In the genomic region with DNA sequence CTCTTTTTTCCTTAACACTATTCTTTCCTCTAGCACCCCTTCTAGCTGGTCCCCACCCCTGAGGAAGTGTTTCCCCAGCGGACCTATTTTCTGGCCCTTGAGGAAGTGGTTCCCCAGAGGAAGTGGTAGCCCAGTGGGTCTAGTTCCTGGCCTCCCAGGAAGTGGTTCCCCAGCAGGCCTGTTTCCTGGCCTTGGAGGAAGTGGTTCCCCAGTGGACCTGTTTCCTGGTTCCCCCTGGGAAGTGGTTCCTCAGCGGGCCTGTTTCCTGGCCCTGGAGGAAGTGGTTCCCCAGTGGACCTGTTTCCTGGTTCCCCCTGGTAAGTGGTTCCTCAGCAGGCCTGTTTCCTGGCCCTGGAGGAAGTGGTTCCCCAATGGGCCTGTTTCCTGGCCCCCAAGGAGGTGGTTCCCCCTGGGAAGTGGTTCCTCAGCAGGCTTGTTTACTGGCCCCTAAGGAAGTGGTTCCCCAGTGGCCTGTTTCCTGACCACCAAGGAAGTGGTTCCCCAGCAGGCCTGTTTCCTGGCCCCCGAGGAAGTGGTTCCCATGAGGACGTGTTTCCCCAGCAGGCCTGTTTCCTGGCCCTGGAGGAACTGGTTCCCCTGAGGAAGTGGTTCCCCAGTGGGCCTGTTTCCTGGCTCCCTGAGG, we compare ENCODE assay signal across 23 cellular contexts. TPM values are rescaled to one million over a fixed set of nuclear protein-coding genes. Genes with fewer than 3 reads are reported as not detected.
A peak's percentile ranks its signal among the peaks of the same experiment; 100 is the strongest.
DNase-seq lines count a peak whose midpoint lies in the region; ATAC-seq and TF ChIP-seq lines count a peak whose summit lies in the region.
"Had no signal": no experiment of that assay in that cellular context is flagged by ENCODE, and none has a peak within 500 bp of the region (broad histone marks: within the 10 kb centered on the region; RNA-seq: fewer than 3 reads in every experiment).

No MANE protein-coding gene starts in this region.

- intact Hi-C loops in activated CD4-positive, alpha-beta T cell treated with anti-CD3 and anti-CD28 coated beads for 36 hours (cut with DNase I, micrococcal nuclease), result no loop called here

- no peak for TF ChIP-seq CTCF in gastroesophageal sphincter (IDR thresholded peaks at IDR 0.05)

- H3K4me3 ChIP-seq in CD4-positive, CD25-positive, alpha-beta regulatory T cell (ENCODE audit: low read depth, low read length), result no peak overlapping the region
- H3K4me3 ChIP-seq in SK-N-MC (no peak overlapping the region), gastroesophageal sphincter (no peak overlapping the region)
- H3K4me3 ChIP-seq: ovary had no signal

- TF ChIP-seq POLR2A in gastroesophageal sphincter (IDR thresholded peaks at IDR 0.05), result no peak

- peaks cover 4% of the 10 kb centered on the region for H3K4me1 ChIP-seq in CD4-positive, CD25-positive, alpha-beta regulatory T cell (ENCODE audit: control insufficient read depth, insufficient read depth, low read length, poor library complexity, severe bottlenecking)
- H3K4me1 ChIP-seq in gastroesophageal sphincter, result peaks cover 0 to 70% (median 0%) of the 10 kb centered on the region in 3 donors
- H3K4me1 ChIP-seq: BE2C had no signal

- CTCF ChIA-PET in activated CD4-positive, alpha-beta T cell treated with anti-CD3 and anti-CD28 coated beads for 36 hours (lab: Charles Lee), result interaction anchor here (1.4 kb wide), 1 partner anchor 10 kb away, joined by 4 read pairs; no protein-coding TSS in a partner anchor

- H3K27me3 Mint-ChIP-seq in activated CD4-positive, alpha-beta T cell treated with anti-CD3 and anti-CD28 coated beads for 36 hours, result no peaks in the 10 kb centered on the region
- H3K27me3 Mint-ChIP-seq in CD4-positive, CD25-positive, alpha-beta regulatory T cell, result no peaks in the 10 kb centered on the region
- H3K27me3 Mint-ChIP-seq in immature natural killer cell (ENCODE audit: low read depth in 3 of 3), result peaks cover 2 to 5% (median 2%) of the 10 kb centered on the region in 3 donors

- peak; percentile 14 for DNase-seq in activated CD4-positive, alpha-beta T cell treated with anti-CD3 and anti-CD28 coated beads for 36 hours
- DNase-seq in activated CD4-positive, alpha-beta T cell treated with anti-CD3 and anti-CD28 coated beads, Interleukin-2, amount 50 U/mL, for 48 hours, result no peak
- DNase-seq in CD4-positive, CD25-positive, alpha-beta regulatory T cell, result peak in 1 of 3 donors; percentile 30
- DNase-seq in SK-N-MC (ENCODE audit: low read depth, low spot score), result peak; percentile 30
- peak in 2 of 3 donors; percentile 8 to 12 for DNase-seq in immature natural killer cell
- DNase-seq in NCI-H1417 (lab: John Stamatoyannopoulos, UW), result no peak
- DNase-seq: 8988T; activated CD4-positive, CD25-positive, alpha-beta regulatory T cell treated with anti-CD3 and anti-CD28 coated beads, Interleukin-2, amount 50 U/mL, for 72 hours; activated T-cell treated with anti-CD3 and anti-CD28 coated beads, Interleukin-2, amount 50 U/mL, for 1 hour; BE2C; DMS153; H7; hippocampal formation; mammary epithelial cell; NCI-H82; ovary; stimulated activated naive CD4-positive, alpha-beta T cell treated with Interleukin-2 at 50 U/mL for 16 hours; T1000 had no signal

- H3K9ac ChIP-seq in SK-N-MC (ENCODE audit: insufficient read length), result no peak overlapping the region

- peaks cover 2% of the 10 kb centered on the region for H3K9me3 Mint-ChIP-seq in activated CD4-positive, alpha-beta T cell treated with anti-CD3 and anti-CD28 coated beads for 36 hours (ENCODE audit: low read depth)
- peaks cover 0 to 8% (median 3%) of the 10 kb centered on the region in 7 donors for H3K9me3 Mint-ChIP-seq in CD4-positive, CD25-positive, alpha-beta regulatory T cell
- peaks cover 0 to 6% (median 0%) of the 10 kb centered on the region in 6 donors for H3K9me3 Mint-ChIP-seq in immature natural killer cell

- H3K9me3 ChIP-seq in CD4-positive, CD25-positive, alpha-beta regulatory T cell (ENCODE audit: control insufficient read depth in 2 of 2, low read length in 2 of 2), result peaks cover 0 to 4% of the 10 kb centered on the region in 2 experiments
- H3K9me3 ChIP-seq in SK-N-MC (ENCODE audit: low read depth, low read length), result no peaks in the 10 kb centered on the region
- H3K9me3 ChIP-seq in gastroesophageal sphincter, result no peaks in the 10 kb centered on the region
- H3K9me3 ChIP-seq: BE2C, ovary had no signal

- H3K36me3 ChIP-seq in CD4-positive, CD25-positive, alpha-beta regulatory T cell (ENCODE audit: control insufficient read depth, insufficient read depth, low read length), result no peaks in the 10 kb centered on the region
- H3K36me3 ChIP-seq in SK-N-MC (ENCODE audit: insufficient read depth, low read length) (no peaks in the 10 kb centered on the region), gastroesophageal sphincter (no peaks in the 10 kb centered on the region)
- H3K36me3 ChIP-seq: BE2C, ovary had no signal

- no peak for ATAC-seq in activated CD4-positive, alpha-beta T cell treated with anti-CD3 and anti-CD28 coated beads for 36 hours
- no peak for ATAC-seq in CD4-positive, CD25-positive, alpha-beta regulatory T cell (ENCODE audit: low read depth in 2 of 2)
- ATAC-seq in HG03159 (IDR thresholded peaks at IDR 0.05; ENCODE audit: unreplicated experiment) (no peak), gastroesophageal sphincter (no peak)
- ATAC-seq: right cardiac atrium, SK-N-SH treated with all-trans-retinoic acid at 6 μM for 48 hours had no signal

- WGBS in gastroesophageal sphincter (ENCODE audit: low coverage in 1 of 2), 2 donors, result 100% methylated on average over 2 of the region's 4 CpGs; no CpG with 5 or more reads in 1 of the 2 donors

- no peaks in the 10 kb centered on the region for H3K27me3 ChIP-seq in CD4-positive, CD25-positive, alpha-beta regulatory T cell (ENCODE audit: control insufficient read depth, insufficient read depth, low read length)
- no peaks in the 10 kb centered on the region for H3K27me3 ChIP-seq in gastroesophageal sphincter
- H3K27me3 ChIP-seq: BE2C, ovary had no signal

- no peak for TF ChIP-seq EP300 in gastroesophageal sphincter (IDR thresholded peaks at IDR 0.05)

- no peaks in the 10 kb centered on the region for H3K36me3 Mint-ChIP-seq in activated CD4-positive, alpha-beta T cell treated with anti-CD3 and anti-CD28 coated beads for 36 hours (ENCODE audit: low read depth)
- no peaks in the 10 kb centered on the region for H3K36me3 Mint-ChIP-seq in CD4-positive, CD25-positive, alpha-beta regulatory T cell
- peaks cover 0 to 3% (median 0%) of the 10 kb centered on the region in 3 donors for H3K36me3 Mint-ChIP-seq in immature natural killer cell
- H3K36me3 Mint-ChIP-seq: type B pancreatic cell had no signal

- no peak overlapping the region for H3K4me3 Mint-ChIP-seq in activated CD4-positive, alpha-beta T cell treated with anti-CD3 and anti-CD28 coated beads for 36 hours
- H3K4me3 Mint-ChIP-seq in CD4-positive, CD25-positive, alpha-beta regulatory T cell, result no peak overlapping the region
- no peak overlapping the region for H3K4me3 Mint-ChIP-seq in immature natural killer cell
- H3K4me3 Mint-ChIP-seq: type B pancreatic cell had no signal

- POLR2A ChIA-PET in activated CD4-positive, alpha-beta T cell treated with anti-CD3 and anti-CD28 coated beads for 36 hours (lab: Charles Lee), result no interaction called here

- H3K27ac ChIP-seq in CD4-positive, CD25-positive, alpha-beta regulatory T cell (ENCODE audit: insufficient read depth, low read length, poor library complexity, severe bottlenecking), result peak overlapping the region; percentile 64
- H3K27ac ChIP-seq in SK-N-MC (peak overlapping the region; percentile 91), gastroesophageal sphincter (no peak overlapping the region)
- H3K27ac ChIP-seq: ovary had no signal

- H3K27ac Mint-ChIP-seq in activated CD4-positive, alpha-beta T cell treated with anti-CD3 and anti-CD28 coated beads for 36 hours, result no peak overlapping the region
- peak overlapping the region in 2 of 3 donors; percentile 26 to 90 for H3K27ac Mint-ChIP-seq in CD4-positive, CD25-positive, alpha-beta regulatory T cell
- H3K27ac Mint-ChIP-seq in immature natural killer cell, result peak overlapping the region; percentile 62 to 92 (median 82)
- H3K27ac Mint-ChIP-seq: type B pancreatic cell had no signal

- peaks cover 2% of the 10 kb centered on the region for H3K4me1 Mint-ChIP-seq in activated CD4-positive, alpha-beta T cell treated with anti-CD3 and anti-CD28 coated beads for 36 hours
- peaks cover 0 to 26% (median 3%) of the 10 kb centered on the region in 4 donors for H3K4me1 Mint-ChIP-seq in CD4-positive, CD25-positive, alpha-beta regulatory T cell
- H3K4me1 Mint-ChIP-seq in immature natural killer cell, result peaks cover 39 to 40% of the 10 kb centered on the region in 2 donors

RNA-seq across cellular contexts. Expression of a gene that starts 58.3 kb away (rescaled TPM):
- under 1 TPM; 0.60 to 0.71 TPM for total RNA-seq in activated CD4-positive, alpha-beta T cell treated with anti-CD3 and anti-CD28 coated beads for 36 hours
- not detected for total RNA-seq in CD4-positive, CD25-positive, alpha-beta regulatory T cell
- under 1 TPM in 1 of 4 donors, not detected in 3; 0.03 TPM for polyA plus RNA-seq in CD4-positive, CD25-positive, alpha-beta regulatory T cell
- polyA plus RNA-seq in immature natural killer cell, result not detected
- 100 to 1,000 TPM in 2 of 4 donors, 10 to 100 TPM in 2; 74.3 to 211 (median 107) TPM for total RNA-seq in gastroesophageal sphincter

Comparison
In these comparisons a context has a peak if more than half of its experiments do, and no peak if none do; other contexts are left out.
1. DNase-seq: peak in activated CD4-positive, alpha-beta T cell treated with anti-CD3 and anti-CD28 coated beads for 36 hours (single experiment), SK-N-MC (single experiment) and immature natural killer cell (2 of 3); none in activated CD4-positive, alpha-beta T cell treated with anti-CD3 and anti-CD28 coated beads, Interleukin-2, amount 50 U/mL, for 48 hours (0 of 2) and NCI-H1417 (0 of 3).
2. H3K27ac ChIP-seq: peak in CD4-positive, CD25-positive, alpha-beta regulatory T cell (single experiment) and SK-N-MC (single experiment); none in gastroesophageal sphincter (0 of 4).
3. RNA of a gene that starts 58.3 kb away (total RNA-seq): 74.3 to 211 TPM in gastroesophageal sphincter; 0.60 to 0.71 TPM in activated CD4-positive, alpha-beta T cell treated with anti-CD3 and anti-CD28 coated beads for 36 hours and not detected in CD4-positive, CD25-positive, alpha-beta regulatory T cell (single experiment); every median in the first group is over 10 times any median in the second.